In the genomic region with DNA sequence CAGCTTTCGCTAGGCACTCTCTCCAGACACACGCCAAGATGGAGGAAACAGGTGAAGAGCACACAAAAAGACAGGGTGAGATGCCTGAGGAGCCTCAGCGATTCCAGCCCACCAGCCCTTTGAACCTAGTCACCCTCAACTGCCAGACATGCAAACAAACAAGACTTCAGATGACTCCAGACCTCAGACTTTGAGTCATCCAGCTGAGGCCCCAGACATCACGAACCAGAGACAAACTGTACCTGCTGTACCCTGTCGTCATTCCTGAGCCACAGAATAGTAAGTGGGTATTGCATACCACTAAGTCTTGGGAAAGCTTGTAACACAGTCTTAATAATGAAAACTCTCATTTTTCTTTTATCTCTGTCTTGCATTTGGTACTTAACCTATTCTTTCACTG, we compare ENCODE assay signal across 25 cellular contexts.
A peak's percentile ranks its signal among the peaks of the same experiment; 100 is the strongest.
DNase-seq lines count a peak whose midpoint lies in the region; ATAC-seq and TF ChIP-seq lines count a peak whose summit lies in the region.
"Had no signal": no experiment of that assay in that cellular context is flagged by ENCODE, and none has a peak within 500 bp of the region (broad histone marks: within the 10 kb centered on the region; RNA-seq: fewer than 3 reads in every experiment).

No MANE protein-coding gene starts in this region.

- peak overlapping the region; percentile 66 for H3K4me2 ChIP-seq in smooth muscle cell

- H3K27ac Mint-ChIP-seq in activated naive CD8-positive, alpha-beta T cell treated with anti-CD3 and anti-CD28 coated beads, Interleukin-2, amount 50 U/mL, for 24 hours, result no peak overlapping the region
- no peak overlapping the region for H3K27ac Mint-ChIP-seq in activated naive CD8-positive, alpha-beta T cell treated with anti-CD3 and anti-CD28 coated beads for 36 hours
- no peak overlapping the region for H3K27ac Mint-ChIP-seq in activated T-helper 17 cell treated with anti-CD3 and anti-CD28 coated beads, Interleukin-2, amount 50 U/mL, for 72 hours
- H3K27ac Mint-ChIP-seq: activated CD4-positive, alpha-beta memory T cell treated with anti-CD3 and anti-CD28 coated beads, Interleukin-2, amount 10 ng/mL, durations not matched to agents 7 days and 5 days; B cell; memory B cell; type B pancreatic cell had no signal

- 35% methylated on average over 5 of the region's 5 CpGs for WGBS in smooth muscle cell (ENCODE audit: low lambda C conversion rate)

- peak overlapping the region; percentile 99 for H3K27ac ChIP-seq in smooth muscle cell (ENCODE audit: low read depth)
- H3K27ac ChIP-seq: esophagus muscularis mucosa, gastroesophageal sphincter, spleen had no signal

- no peaks in the 10 kb centered on the region for H3K27me3 Mint-ChIP-seq in activated naive CD8-positive, alpha-beta T cell treated with anti-CD3 and anti-CD28 coated beads, Interleukin-2, amount 50 U/mL, for 24 hours
- H3K27me3 Mint-ChIP-seq in activated naive CD8-positive, alpha-beta T cell treated with anti-CD3 and anti-CD28 coated beads for 36 hours, result peaks cover 7% of the 10 kb centered on the region
- peaks cover 3% of the 10 kb centered on the region for H3K27me3 Mint-ChIP-seq in activated T-helper 17 cell treated with anti-CD3 and anti-CD28 coated beads, Interleukin-2, amount 50 U/mL, for 72 hours
- H3K27me3 Mint-ChIP-seq: activated CD4-positive, alpha-beta memory T cell treated with anti-CD3 and anti-CD28 coated beads, Interleukin-2, amount 10 ng/mL, durations not matched to agents 7 days and 5 days; B cell; type B pancreatic cell had no signal

- H3K4me1 ChIP-seq in smooth muscle cell (ENCODE audit: low read depth), result peaks cover 18% of the 10 kb centered on the region
- H3K4me1 ChIP-seq: esophagus muscularis mucosa, gastroesophageal sphincter, spleen had no signal

- no peak overlapping the region for H3K4me3 ChIP-seq in smooth muscle cell
- H3K4me3 ChIP-seq: esophagus muscularis mucosa, gastroesophageal sphincter, K562, spleen had no signal

- DNase-seq in activated naive CD8-positive, alpha-beta T cell treated with anti-CD3 and anti-CD28 coated beads, Interleukin-2, amount 50 U/mL, for 24 hours, result no peak
- no peak for DNase-seq in activated naive CD8-positive, alpha-beta T cell treated with anti-CD3 and anti-CD28 coated beads for 36 hours
- DNase-seq in glomerular visceral epithelial cell (ENCODE audit: extremely low spot score) (peak; percentile 72), smooth muscle cell (lab: John Stamatoyannopoulos, UW; ENCODE audit: unreplicated experiment) (no peak), HPDE6-E6E7 (ENCODE audit: extremely low spot score) (no peak), NCI-H146 (lab: John Stamatoyannopoulos, UW) (no peak), NCI-H69 (lab: John Stamatoyannopoulos, UW) (no peak)
- DNase-seq: activated CD4-positive, alpha-beta memory T cell treated with anti-CD3 and anti-CD28 coated beads, Interleukin-2, amount 10 ng/mL, durations not matched to agents 7 days and 5 days; activated CD4-positive, CD25-positive, alpha-beta regulatory T cell; activated gamma-delta T cell treated with Interleukin-2 at 50 U/mL for 16 hours; amniotic stem cell; DMS79 treated with DMSO at 0.1 percent for 48 hours; H9; NCI-H2171; NCI-H526 treated with DMSO at 0.1 percent for 48 hours; spleen; stimulated activated CD4-positive, alpha-beta T cell treated with anti-CD3 and anti-CD28 coated beads, Interleukin-4, amount 100 ng/mL, for 4 hours; T1000 had no signal

- no peaks in the 10 kb centered on the region for H3K9me3 ChIP-seq in smooth muscle cell (replicated peaks; ENCODE audit: low read depth)
- H3K9me3 ChIP-seq: esophagus muscularis mucosa, gastroesophageal sphincter, spleen had no signal

- H2AFZ ChIP-seq in smooth muscle cell (ENCODE audit: low read depth), result no peak overlapping the region

- no peaks in the 10 kb centered on the region for H3K27me3 ChIP-seq in smooth muscle cell (ENCODE audit: low read depth)
- H3K27me3 ChIP-seq: esophagus muscularis mucosa, gastroesophageal sphincter, spleen had no signal

- no peaks in the 10 kb centered on the region for H3K36me3 ChIP-seq in smooth muscle cell (ENCODE audit: low read depth)
- H3K36me3 ChIP-seq: esophagus muscularis mucosa, gastroesophageal sphincter, spleen had no signal

- peaks cover 6% of the 10 kb centered on the region for H3K9me3 Mint-ChIP-seq in activated naive CD8-positive, alpha-beta T cell treated with anti-CD3 and anti-CD28 coated beads, Interleukin-2, amount 50 U/mL, for 24 hours
- H3K9me3 Mint-ChIP-seq in activated naive CD8-positive, alpha-beta T cell treated with anti-CD3 and anti-CD28 coated beads for 36 hours, result no peaks in the 10 kb centered on the region
- H3K9me3 Mint-ChIP-seq in activated T-helper 17 cell treated with anti-CD3 and anti-CD28 coated beads, Interleukin-2, amount 50 U/mL, for 72 hours, result peaks cover 3% of the 10 kb centered on the region
- H3K9me3 Mint-ChIP-seq: activated CD4-positive, alpha-beta memory T cell treated with anti-CD3 and anti-CD28 coated beads, Interleukin-2, amount 10 ng/mL, durations not matched to agents 7 days and 5 days; H9; memory B cell; type B pancreatic cell had no signal

- no peak overlapping the region for H3K4me3 Mint-ChIP-seq in activated naive CD8-positive, alpha-beta T cell treated with anti-CD3 and anti-CD28 coated beads, Interleukin-2, amount 50 U/mL, for 24 hours
- H3K4me3 Mint-ChIP-seq in activated naive CD8-positive, alpha-beta T cell treated with anti-CD3 and anti-CD28 coated beads for 36 hours, result no peak overlapping the region
- no peak overlapping the region for H3K4me3 Mint-ChIP-seq in activated T-helper 17 cell treated with anti-CD3 and anti-CD28 coated beads, Interleukin-2, amount 50 U/mL, for 72 hours
- H3K4me3 Mint-ChIP-seq: activated CD4-positive, alpha-beta memory T cell treated with anti-CD3 and anti-CD28 coated beads, Interleukin-2, amount 10 ng/mL, durations not matched to agents 7 days and 5 days; B cell; H9; memory B cell; type B pancreatic cell had no signal

- no peaks in the 10 kb centered on the region for H4K20me1 ChIP-seq in smooth muscle cell (ENCODE audit: low read depth)

- no peaks in the 10 kb centered on the region for H3K79me2 ChIP-seq in smooth muscle cell (ENCODE audit: low read depth)

- H3K4me1 Mint-ChIP-seq in activated naive CD8-positive, alpha-beta T cell treated with anti-CD3 and anti-CD28 coated beads, Interleukin-2, amount 50 U/mL, for 24 hours, result no peaks in the 10 kb centered on the region
- no peaks in the 10 kb centered on the region for H3K4me1 Mint-ChIP-seq in activated naive CD8-positive, alpha-beta T cell treated with anti-CD3 and anti-CD28 coated beads for 36 hours
- H3K4me1 Mint-ChIP-seq in activated T-helper 17 cell treated with anti-CD3 and anti-CD28 coated beads, Interleukin-2, amount 50 U/mL, for 72 hours, result peaks cover 5% of the 10 kb centered on the region
- H3K4me1 Mint-ChIP-seq: activated CD4-positive, alpha-beta memory T cell treated with anti-CD3 and anti-CD28 coated beads, Interleukin-2, amount 10 ng/mL, durations not matched to agents 7 days and 5 days; B cell; memory B cell had no signal

- no peak for TF ChIP-seq CTCF in smooth muscle cell (IDR thresholded peaks at IDR 0.05; ENCODE audit: borderline replicate concordance, insufficient read depth, poor library complexity, severe bottlenecking)

- H3K9ac ChIP-seq in smooth muscle cell (ENCODE audit: low read depth), result peak overlapping the region; percentile 85

- ATAC-seq in activated naive CD8-positive, alpha-beta T cell treated with anti-CD3 and anti-CD28 coated beads, Interleukin-2, amount 50 U/mL, for 24 hours, result peak; percentile 33
- ATAC-seq in activated T-helper 17 cell treated with anti-CD3 and anti-CD28 coated beads, Interleukin-2, amount 50 U/mL, for 72 hours (replicated peaks), result peak; percentile 76
- ATAC-seq: gastroesophageal sphincter, K562 had no signal

- no peaks in the 10 kb centered on the region for H3K36me3 Mint-ChIP-seq in activated naive CD8-positive, alpha-beta T cell treated with anti-CD3 and anti-CD28 coated beads, Interleukin-2, amount 50 U/mL, for 24 hours (ENCODE audit: low read depth)
- H3K36me3 Mint-ChIP-seq in activated naive CD8-positive, alpha-beta T cell treated with anti-CD3 and anti-CD28 coated beads for 36 hours, result no peaks in the 10 kb centered on the region
- no peaks in the 10 kb centered on the region for H3K36me3 Mint-ChIP-seq in activated T-helper 17 cell treated with anti-CD3 and anti-CD28 coated beads, Interleukin-2, amount 50 U/mL, for 72 hours (ENCODE audit: low read depth)
- H3K36me3 Mint-ChIP-seq: memory B cell, type B pancreatic cell had no signal

- no peaks in the 10 kb centered on the region for H3F3A ChIP-seq in smooth muscle cell (ENCODE audit: low read depth)
